ENCODE assay signal across 2 cellular contexts in the genomic region with DNA sequence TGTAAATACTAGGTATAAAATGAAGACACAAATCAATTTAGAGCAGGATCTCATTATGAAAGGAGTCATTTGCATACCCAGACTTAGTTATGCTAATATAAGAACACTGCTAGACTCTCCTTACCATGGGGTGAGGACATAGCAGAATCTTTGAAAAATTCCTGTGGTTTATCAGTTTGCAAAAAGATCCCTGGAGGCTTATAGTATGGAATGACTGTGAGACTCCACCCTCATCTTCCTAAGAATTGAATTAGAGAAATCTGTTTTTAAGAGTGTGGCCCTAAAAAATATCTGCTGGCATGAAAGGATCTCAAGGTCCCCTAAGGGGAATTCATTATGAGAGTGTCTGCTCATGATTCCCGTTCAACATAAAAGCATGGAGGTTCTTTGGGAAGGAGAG.
TF ChIP-seq lines count a peak whose summit lies in the region.

No MANE protein-coding gene starts in this region.

TF ChIP-seq in IMR-90, 13 proteins besides CTCF, POLR2A, EP300 and RAD21:
- TF ChIP-seq, protein P1, sequence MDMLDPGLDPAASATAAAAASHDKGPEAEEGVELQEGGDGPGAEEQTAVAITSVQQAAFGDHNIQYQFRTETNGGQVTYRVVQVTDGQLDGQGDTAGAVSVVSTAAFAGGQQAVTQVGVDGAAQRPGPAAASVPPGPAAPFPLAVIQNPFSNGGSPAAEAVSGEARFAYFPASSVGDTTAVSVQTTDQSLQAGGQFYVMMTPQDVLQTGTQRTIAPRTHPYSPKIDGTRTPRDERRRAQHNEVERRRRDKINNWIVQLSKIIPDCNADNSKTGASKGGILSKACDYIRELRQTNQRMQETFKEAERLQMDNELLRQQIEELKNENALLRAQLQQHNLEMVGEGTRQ (IDR thresholded peaks at IDR 0.05; ENCODE audit: low read depth, low read length), result no peak
- no peak for TF ChIP-seq RCOR1 (IDR thresholded peaks at IDR 0.05; ENCODE audit: insufficient replicate concordance, low read length)
- TF ChIP-seq NFE2L2 (IDR thresholded peaks at IDR 0.05; ENCODE audit: low read depth, low read length), result no peak
- no peak for TF ChIP-seq SMC3 (IDR thresholded peaks at IDR 0.05; ENCODE audit: low read depth, low read length)
- TF ChIP-seq MAFK (IDR thresholded peaks at IDR 0.05; ENCODE audit: low read depth, low read length), result no peak
TF ChIP-seq in IMR-90: peak in this region for 0.

TF ChIP-seq in GM23338, 12 proteins besides CTCF, POLR2A, EP300 and RAD21:
- TF ChIP-seq REST (IDR thresholded peaks at IDR 0.05; ENCODE audit: unreplicated experiment) (no peak), JUNB (IDR thresholded peaks at IDR 0.05; ENCODE audit: unreplicated experiment) (no peak), ZNF331 (CRISPR knock-in tag; IDR thresholded peaks at IDR 0.05; ENCODE audit: low read depth) (no peak), STAT1 (IDR thresholded peaks at IDR 0.05; ENCODE audit: unreplicated experiment) (no peak)
- TF ChIP-seq, protein P2, sequence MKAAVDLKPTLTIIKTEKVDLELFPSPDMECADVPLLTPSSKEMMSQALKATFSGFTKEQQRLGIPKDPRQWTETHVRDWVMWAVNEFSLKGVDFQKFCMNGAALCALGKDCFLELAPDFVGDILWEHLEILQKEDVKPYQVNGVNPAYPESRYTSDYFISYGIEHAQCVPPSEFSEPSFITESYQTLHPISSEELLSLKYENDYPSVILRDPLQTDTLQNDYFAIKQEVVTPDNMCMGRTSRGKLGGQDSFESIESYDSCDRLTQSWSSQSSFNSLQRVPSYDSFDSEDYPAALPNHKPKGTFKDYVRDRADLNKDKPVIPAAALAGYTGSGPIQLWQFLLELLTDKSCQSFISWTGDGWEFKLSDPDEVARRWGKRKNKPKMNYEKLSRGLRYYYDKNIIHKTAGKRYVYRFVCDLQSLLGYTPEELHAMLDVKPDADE (IDR thresholded peaks at IDR 0.05), result no peak
